1 cellular context compared by ENCODE assay signal in genomic region chr3:156635973-156636372, GRCh38.
A peak's percentile ranks its signal among the peaks of the same experiment; 100 is the strongest.
TF ChIP-seq lines count a peak whose summit lies in the region.

No MANE protein-coding gene starts in this region.

TF ChIP-seq in K562, 482 proteins besides CTCF, POLR2A, EP300 and RAD21 (continued from another document):
- no peak for TF ChIP-seq JUND (IDR thresholded peaks at IDR 0.05; ENCODE audit: borderline replicate concordance, low read depth, low read length)
- TF ChIP-seq JUND (tag; IDR thresholded peaks at IDR 0.05; ENCODE audit: borderline replicate concordance, low read depth, low read length): 0 out of 3 replicates have a peak, but pooled peaks have one; percentile 21
- TF ChIP-seq MAFG (tag; conservative IDR thresholded peaks at IDR 0.05): peak; percentile 49
- peak; percentile 65 for TF ChIP-seq C11orf30 (IDR thresholded peaks at IDR 0.05; ENCODE audit: low read depth)
- TF ChIP-seq, protein P1, sequence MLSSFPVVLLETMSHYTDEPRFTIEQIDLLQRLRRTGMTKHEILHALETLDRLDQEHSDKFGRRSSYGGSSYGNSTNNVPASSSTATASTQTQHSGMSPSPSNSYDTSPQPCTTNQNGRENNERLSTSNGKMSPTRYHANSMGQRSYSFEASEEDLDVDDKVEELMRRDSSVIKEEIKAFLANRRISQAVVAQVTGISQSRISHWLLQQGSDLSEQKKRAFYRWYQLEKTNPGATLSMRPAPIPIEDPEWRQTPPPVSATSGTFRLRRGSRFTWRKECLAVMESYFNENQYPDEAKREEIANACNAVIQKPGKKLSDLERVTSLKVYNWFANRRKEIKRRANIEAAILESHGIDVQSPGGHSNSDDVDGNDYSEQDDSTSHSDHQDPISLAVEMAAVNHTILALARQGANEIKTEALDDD (IDR thresholded peaks at IDR 0.05): peak; percentile 58
- peak; percentile 66 for TF ChIP-seq NFIC (IDR thresholded peaks at IDR 0.05)
- no peak for TF ChIP-seq LEF1 (IDR thresholded peaks at IDR 0.05)
- TF ChIP-seq, protein P2, sequence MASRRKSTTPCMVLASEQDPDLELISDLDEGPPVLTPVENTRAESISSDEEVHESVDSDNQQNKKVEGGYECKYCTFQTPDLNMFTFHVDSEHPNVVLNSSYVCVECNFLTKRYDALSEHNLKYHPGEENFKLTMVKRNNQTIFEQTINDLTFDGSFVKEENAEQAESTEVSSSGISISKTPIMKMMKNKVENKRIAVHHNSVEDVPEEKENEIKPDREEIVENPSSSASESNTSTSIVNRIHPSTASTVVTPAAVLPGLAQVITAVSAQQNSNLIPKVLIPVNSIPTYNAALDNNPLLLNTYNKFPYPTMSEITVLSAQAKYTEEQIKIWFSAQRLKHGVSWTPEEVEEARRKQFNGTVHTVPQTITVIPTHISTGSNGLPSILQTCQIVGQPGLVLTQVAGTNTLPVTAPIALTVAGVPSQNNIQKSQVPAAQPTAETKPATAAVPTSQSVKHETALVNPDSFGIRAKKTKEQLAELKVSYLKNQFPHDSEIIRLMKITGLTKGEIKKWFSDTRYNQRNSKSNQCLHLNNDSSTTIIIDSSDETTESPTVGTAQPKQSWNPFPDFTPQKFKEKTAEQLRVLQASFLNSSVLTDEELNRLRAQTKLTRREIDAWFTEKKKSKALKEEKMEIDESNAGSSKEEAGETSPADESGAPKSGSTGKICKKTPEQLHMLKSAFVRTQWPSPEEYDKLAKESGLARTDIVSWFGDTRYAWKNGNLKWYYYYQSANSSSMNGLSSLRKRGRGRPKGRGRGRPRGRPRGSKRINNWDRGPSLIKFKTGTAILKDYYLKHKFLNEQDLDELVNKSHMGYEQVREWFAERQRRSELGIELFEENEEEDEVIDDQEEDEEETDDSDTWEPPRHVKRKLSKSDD (conservative IDR thresholded peaks at IDR 0.05; ENCODE audit: low read length): no peak
- TF ChIP-seq NFE2 (IDR thresholded peaks at IDR 0.05; ENCODE audit: low read depth): peak; percentile 70
- TF ChIP-seq DPF2 (IDR thresholded peaks at IDR 0.05): 0 out of 2 replicates have a peak, but pooled peaks have one; percentile 33
- TF ChIP-seq MAFF (IDR thresholded peaks at IDR 0.05; ENCODE audit: low read length): peak; percentile 13; the same call in 1 of the 2 replicates
- TF ChIP-seq NR2C2 (CRISPR knock-in tag; IDR thresholded peaks at IDR 0.05): no peak
- TF ChIP-seq NR2C2 (tag; IDR thresholded peaks at IDR 0.05): 0 out of 2 replicates have a peak, but pooled peaks have one; percentile 21
- TF ChIP-seq CTBP1 (IDR thresholded peaks at IDR 0.05; ENCODE audit: borderline replicate concordance): no peak
- no peak for TF ChIP-seq ZFX (CRISPR knock-in tag; IDR thresholded peaks at IDR 0.05)
- peak; percentile 54; the same call in 1 of the 2 replicates for TF ChIP-seq ZNF592 (IDR thresholded peaks at IDR 0.05)
